ENCODE assay signal across 28 cellular contexts in the genomic region with DNA sequence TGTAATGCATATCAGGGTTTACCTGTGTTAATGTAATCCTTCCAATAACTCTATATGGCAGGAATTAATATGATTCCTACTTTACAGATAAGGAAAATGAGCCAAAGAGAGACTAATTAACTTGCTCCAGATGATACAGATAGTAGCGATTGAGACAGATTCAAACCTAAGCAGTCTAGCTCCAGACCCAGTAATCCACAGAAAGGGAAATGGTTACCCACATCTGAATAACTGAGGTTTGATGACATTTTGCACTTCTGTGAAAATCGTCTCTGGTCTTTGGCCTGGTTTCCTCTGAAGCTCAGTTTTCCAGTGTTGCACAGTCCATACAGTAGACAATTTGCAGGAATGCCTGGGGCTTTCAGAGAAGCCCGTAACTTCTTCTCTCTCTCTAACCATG.
"Had no signal": no experiment of that assay in that cellular context is flagged by ENCODE, and none has a peak within 500 bp of the region (broad histone marks: within the 10 kb centered on the region; RNA-seq: fewer than 3 reads in every experiment).

No MANE protein-coding gene starts in this region.

- H3K9me3 Mint-ChIP-seq: activated CD4-positive, alpha-beta T cell treated with anti-CD3 and anti-CD28 coated beads, Interleukin-2, amount 10 ng/mL, durations not matched to agents 24 days and 14 days; activated T-helper 1 cell treated with anti-CD3 and anti-CD28 coated beads, Interleukin-12 subunit alpha, Interleukin-12 subunit beta, Interleukin-2, Interleukin-4 antibody, amounts not matched to agents 30 ng/mL and 10 ng/mL and 1 ng/mL, durations not matched to agents 14 hours and 24 hours and 36 hours; effector memory CD8-positive, alpha-beta T cell; natural killer cell; neural progenitor cell; stimulated activated naive CD8-positive, alpha-beta T cell treated with anti-CD3 and anti-CD28 coated beads, Interleukin-15, Interleukin-2, amounts not matched to agents 100 ng/mL and 50 ng/mL, for 24 hours had no signal

- H3K27ac Mint-ChIP-seq: activated CD4-positive, alpha-beta T cell treated with anti-CD3 and anti-CD28 coated beads, Interleukin-2, amount 10 ng/mL, durations not matched to agents 24 days and 14 days; activated T-helper 1 cell treated with anti-CD3 and anti-CD28 coated beads, Interleukin-12 subunit alpha, Interleukin-12 subunit beta, Interleukin-2, Interleukin-4 antibody, amounts not matched to agents 30 ng/mL and 10 ng/mL and 1 ng/mL, durations not matched to agents 14 hours and 24 hours and 36 hours; brain; effector memory CD8-positive, alpha-beta T cell; natural killer cell; neural progenitor cell; stimulated activated naive CD8-positive, alpha-beta T cell treated with anti-CD3 and anti-CD28 coated beads, Interleukin-15, Interleukin-2, amounts not matched to agents 100 ng/mL and 50 ng/mL, for 24 hours had no signal

- ATAC-seq: effector memory CD8-positive, alpha-beta T cell; gastrocnemius medialis; left lung; lower lobe of right lung; right cardiac atrium had no signal

- H3K4me3 Mint-ChIP-seq: activated CD4-positive, alpha-beta T cell treated with anti-CD3 and anti-CD28 coated beads, Interleukin-2, amount 10 ng/mL, durations not matched to agents 24 days and 14 days; activated T-helper 1 cell treated with anti-CD3 and anti-CD28 coated beads, Interleukin-12 subunit alpha, Interleukin-12 subunit beta, Interleukin-2, Interleukin-4 antibody, amounts not matched to agents 30 ng/mL and 10 ng/mL and 1 ng/mL, durations not matched to agents 14 hours and 24 hours and 36 hours; brain; effector memory CD8-positive, alpha-beta T cell; natural killer cell; neural progenitor cell; stimulated activated naive CD8-positive, alpha-beta T cell treated with anti-CD3 and anti-CD28 coated beads, Interleukin-15, Interleukin-2, amounts not matched to agents 100 ng/mL and 50 ng/mL, for 24 hours had no signal

- DNase-seq: activated CD4-positive, alpha-beta T cell treated with anti-CD3 and anti-CD28 coated beads, Interleukin-2, amount 10 ng/mL, durations not matched to agents 24 days and 14 days; activated CD4-positive, CD25-positive, alpha-beta regulatory T cell treated with anti-CD3 and anti-CD28 coated beads, Interleukin-2, amount 50 U/mL, for 72 hours; activated gamma-delta T cell; activated naive CD4-positive, alpha-beta T cell treated with anti-CD3 and anti-CD28 coated beads, Interleukin-2, amount 50 U/mL, for 16 hours; activated T-cell treated with anti-CD3 and anti-CD28 coated beads, Interleukin-2, amount 50 U/mL, for 1 hour; adrenal gland; cerebellar nuclear complex; colonic mucosa; effector memory CD8-positive, alpha-beta T cell; erythroblast; gastrocnemius medialis; glutamatergic neuron; left lung; lower lobe of right lung; mesenchymal stem cell; natural killer cell; right cardiac atrium; spleen; stimulated activated CD4-positive, alpha-beta T cell treated with anti-CD3 and anti-CD28 coated beads, Interleukin-2, amount 100 ng/mL, for 48 hours; substantia nigra; upper lobe of left lung; WERI-Rb-1 had no signal

- H3K27ac ChIP-seq: adrenal gland, ascending aorta, cardiac muscle cell, colonic mucosa, gastrocnemius medialis, left lung, lower lobe of right lung, neural progenitor cell, spleen, upper lobe of left lung, WERI-Rb-1 had no signal

- H3K36me3 Mint-ChIP-seq: natural killer cell, neural progenitor cell had no signal
